Comparison of ENCODE assay signal across 8 cellular contexts in genomic region chr1:63366915-63367217, GRCh38. TPM values are rescaled to one million over a fixed set of nuclear protein-coding genes. Genes with fewer than 3 reads are reported as not detected.
DNase-seq lines count a peak whose midpoint lies in the region; ATAC-seq and TF ChIP-seq lines count a peak whose summit lies in the region.

No MANE protein-coding gene starts in this region.

- H3K27ac Mint-ChIP-seq in H9 (peak overlapping the region in 1 of 3 experiments; percentile 19; a peak in 3 of 7 replicates), T-helper 17 cell (peak overlapping the region; percentile 85)

- H3K27ac ChIP-seq in H9 (ENCODE audit: insufficient read length, low read depth, low read length) = no peak overlapping the region
- peak overlapping the region; percentile 38 for H3K27ac ChIP-seq in skeletal muscle tissue (ENCODE audit: low read depth, low read length)

- no peak overlapping the region for H2BK15ac ChIP-seq in H9 (ENCODE audit: low read depth, low read length)

- no peak overlapping the region for H3K14ac ChIP-seq in H9 (ENCODE audit: insufficient read depth, low read length)

- no peak overlapping the region for H3K4me2 ChIP-seq in H9 (ENCODE audit: insufficient read depth, insufficient read length, low read length)

- H3K23ac ChIP-seq in H9 (ENCODE audit: insufficient read length, low read depth, low read length) = no peak overlapping the region

- H3K4me3 ChIP-seq in fibroblast of the aortic adventitia (ENCODE audit: low read depth, low read length) (peak overlapping the region; percentile 65), skeletal muscle tissue (ENCODE audit: low read length in 3 of 3) (peak overlapping the region; percentile 66 to 100 (median 92))

- H2AK5ac ChIP-seq in H9 (ENCODE audit: insufficient read length, low read length) = no peak overlapping the region

- no peak overlapping the region for H4K5ac ChIP-seq in H9 (ENCODE audit: insufficient read length, low read depth, low read length)

- H4K8ac ChIP-seq in H9 (replicated peaks; ENCODE audit: insufficient read length, low read depth, low read length) = no peak overlapping the region

- TF ChIP-seq CTCF in H9 (conservative IDR thresholded peaks at IDR 0.05) = no peak
- no peak for TF ChIP-seq CTCF in fibroblast of the aortic adventitia (IDR thresholded peaks at IDR 0.05; ENCODE audit: insufficient read depth, low read length)

- no peaks in the 10 kb centered on the region for H3K79me1 ChIP-seq in H9 (ENCODE audit: insufficient read depth, low read depth, low read length, poor library complexity, severe bottlenecking)

- no peaks in the 10 kb centered on the region for H4K20me1 ChIP-seq in H9 (ENCODE audit: control insufficient read depth, insufficient read depth, insufficient read length)

- H2AFZ ChIP-seq in H9 (ENCODE audit: low read length) = no peak overlapping the region

- H3K27me3 Mint-ChIP-seq in H9 (ENCODE audit: low read depth) = peaks cover 12% of the 10 kb centered on the region
- H3K27me3 Mint-ChIP-seq in T-helper 17 cell = peaks cover 16% of the 10 kb centered on the region

- H3K23me2 ChIP-seq in H9 (ENCODE audit: insufficient read length, low read depth, low read length, poor library complexity, severe bottlenecking) = no peaks in the 10 kb centered on the region

- H3K56ac ChIP-seq in H9 (ENCODE audit: insufficient read length, low read depth, low read length) = no peak overlapping the region

- no peak overlapping the region for H3T11ph ChIP-seq in H9 (ENCODE audit: low read length)

- no peak overlapping the region for H2BK5ac ChIP-seq in H9 (ENCODE audit: insufficient read length, low read length)

- peaks cover 5 to 6% of the 10 kb centered on the region in 2 experiments; a peak in 3 of 5 replicates for H3K9me3 Mint-ChIP-seq in H9

- H3K9me3 ChIP-seq in H9 (ENCODE audit: control insufficient read depth, low read depth, low read length) (no peaks in the 10 kb centered on the region), T-helper 17 cell (ENCODE audit: control insufficient read depth, low read length, poor library complexity, severe bottlenecking) (no peaks in the 10 kb centered on the region), skeletal muscle tissue (ENCODE audit: control insufficient read depth in 3 of 3, low read length in 3 of 3) (no peaks in the 10 kb centered on the region)

- peaks cover 2 to 11% (median 8%) of the 10 kb centered on the region in 3 donors for H3K36me3 ChIP-seq in skeletal muscle tissue (ENCODE audit: control insufficient read depth in 3 of 3, insufficient read depth in 3 of 3, low read length in 3 of 3)

- no peaks in the 10 kb centered on the region for H3K79me2 ChIP-seq in H9 (ENCODE audit: insufficient read depth, low read length)

- H3K4ac ChIP-seq in H9 (ENCODE audit: low read depth, low read length) = no peak overlapping the region

- H3K4me1 Mint-ChIP-seq in H9 (peaks cover 17 to 25% of the 10 kb centered on the region in 2 experiments), T-helper 17 cell (peaks cover 26% of the 10 kb centered on the region)

- H3K4me1 ChIP-seq in H9 (ENCODE audit: insufficient read depth, low read length) (no peaks in the 10 kb centered on the region), skeletal muscle tissue (ENCODE audit: control insufficient read depth in 3 of 3, insufficient read depth in 3 of 3, low read length in 3 of 3) (peaks cover 8 to 17% (median 12%) of the 10 kb centered on the region in 3 donors)

- no peak overlapping the region for H2BK120ac ChIP-seq in H9 (ENCODE audit: low read depth, low read length, poor library complexity, severe bottlenecking)

- H4K91ac ChIP-seq in H9 (ENCODE audit: insufficient read length, low read depth, low read length) = no peak overlapping the region

- DNase-seq in H9 (no peak), T-helper 17 cell (no peak), fibroblast of the aortic adventitia (ENCODE audit: low read depth) (no peak), globus pallidus (ENCODE audit: low spot score) (no peak)

- H3K36me3 Mint-ChIP-seq in H9 (ENCODE audit: insufficient read depth in 1 of 3, low read depth in 3 of 3) (peaks cover 4 to 14% (median 14%) of the 10 kb centered on the region in 3 experiments), T-helper 17 cell (ENCODE audit: low read depth) (peaks cover 7% of the 10 kb centered on the region)

- peak overlapping the region; percentile 44 to 74 for H3K4me3 Mint-ChIP-seq in H9
- H3K4me3 Mint-ChIP-seq in T-helper 17 cell = peak overlapping the region; percentile 95

- H3K9ac ChIP-seq in H9 (ENCODE audit: extremely low read depth, insufficient read length, low read length) = no peak overlapping the region
- H3K9ac ChIP-seq in skeletal muscle tissue (ENCODE audit: low read depth in 1 of 3, low read length in 3 of 3) = peak overlapping the region; percentile 19 to 96 (median 89)

- WGBS in H9 (ENCODE audit: extremely low coverage, insufficient read length, low lambda C conversion rate) = no CpG with 5 or more reads among the region's 7 CpGs

- H2BK20ac ChIP-seq in H9 (ENCODE audit: low read depth, low read length, poor library complexity, severe bottlenecking) = no peak overlapping the region

- ATAC-seq in T-helper 17 cell (no peak), HG03457 (IDR thresholded peaks at IDR 0.05; ENCODE audit: unreplicated experiment) (no peak), HG03175 (IDR thresholded peaks at IDR 0.05; ENCODE audit: unreplicated experiment) (no peak), HG02763 (IDR thresholded peaks at IDR 0.05; ENCODE audit: unreplicated experiment) (no peak)

- no peak overlapping the region for H2BK12ac ChIP-seq in H9 (ENCODE audit: insufficient read length, low read depth, low read length)

- no peaks in the 10 kb centered on the region for H3K27me3 ChIP-seq in H9 (ENCODE audit: insufficient read depth, low read length)
- H3K27me3 ChIP-seq in skeletal muscle tissue (ENCODE audit: control insufficient read depth in 3 of 3, insufficient read depth in 3 of 3, low read length in 3 of 3) = peaks cover 0 to 3% (median 0%) of the 10 kb centered on the region in 3 donors

- no peak overlapping the region for H3K18ac ChIP-seq in H9 (ENCODE audit: insufficient read length, low read depth, low read length)

RNA-seq across cellular contexts. Expression of gene ALG6, which starts 0.6 kb away (rescaled TPM):
- 21.4 and 21.9 TPM in 2 replicates for total RNA-seq in H9 (2021)
- total RNA-seq in T-helper 17 cell = 10 to 100 TPM; 15.0 to 18.9 TPM
- total RNA-seq in fibroblast of the aortic adventitia (ENCODE audit: low replicate concordance) = 3.8 and 15.5 TPM in 2 replicates
- total RNA-seq in skeletal muscle tissue = 43.3 TPM

RNA-seq across cellular contexts. Expression of gene FOXD3, which starts 44.5 kb away (rescaled TPM):
- 25.8 and 26.1 TPM in 2 replicates for total RNA-seq in H9 (2021)
- total RNA-seq in T-helper 17 cell = not detected
- not detected in 2 replicates for total RNA-seq in fibroblast of the aortic adventitia (ENCODE audit: low replicate concordance)
- total RNA-seq in skeletal muscle tissue = 5.2 TPM
